Comparison of ENCODE assay signal across 27 cellular contexts in the genomic region with DNA sequence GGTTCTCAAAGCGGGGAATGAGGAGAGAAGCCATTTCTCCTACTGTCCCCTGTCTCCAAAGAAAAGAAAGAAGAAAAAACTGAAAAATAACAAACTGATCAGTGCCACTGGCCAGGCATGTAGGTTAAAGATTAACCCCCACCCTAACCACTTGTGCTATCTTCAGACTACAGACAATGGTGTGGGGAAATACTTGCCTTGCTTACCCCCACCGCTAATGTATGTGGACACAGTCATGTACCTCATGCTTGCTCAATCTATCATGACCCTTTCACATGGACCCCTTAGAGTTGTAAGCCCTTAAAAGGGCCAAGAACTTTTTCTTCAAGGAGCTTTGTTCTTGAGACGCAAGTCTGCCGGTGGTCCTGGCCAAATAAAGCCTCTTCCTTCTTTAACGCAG.
A peak's percentile ranks its signal among the peaks of the same experiment; 100 is the strongest.
DNase-seq lines count a peak whose midpoint lies in the region; ATAC-seq, FAIRE-seq and TF ChIP-seq lines count a peak whose summit lies in the region.
"Had no signal": no experiment of that assay in that cellular context is flagged by ENCODE, and none has a peak within 500 bp of the region (broad histone marks: within the 10 kb centered on the region; RNA-seq: fewer than 3 reads in every experiment).

No MANE protein-coding gene starts in this region.

- ATAC-seq in HG02678 (IDR thresholded peaks at IDR 0.05; ENCODE audit: unreplicated experiment), result peak; percentile 45
- no peak for ATAC-seq in GM19324 (IDR thresholded peaks at IDR 0.05; ENCODE audit: low FRiP score, unreplicated experiment)
- no peak for ATAC-seq in GM19455 (IDR thresholded peaks at IDR 0.05; ENCODE audit: unreplicated experiment)
- ATAC-seq in GM19023 (IDR thresholded peaks at IDR 0.05; ENCODE audit: unreplicated experiment), result no peak
- ATAC-seq: GM12878 had no signal

- DNase-seq in GM19239 (ENCODE audit: insufficient read length, low spot score), result no peak
- peak; percentile 28 to 71 for DNase-seq in erythroblast (lab: John Stamatoyannopoulos, UW)
- no peak for DNase-seq in activated T-cell treated with anti-CD3 and anti-CD28 coated beads, Interleukin-2, amount 50 U/mL, for 24 hours
- DNase-seq: 8988T; ACHN; BE2C; C1 segment of cervical spinal cord; CD4-positive, CD25-positive, alpha-beta regulatory T cell; CD8-positive, alpha-beta memory T cell; COR-L47; DMS 273 treated with DMSO at 0.1 percent for 48 hours; DMS153; DMS53; DMS79; DND-41; EL; GDM1 had no signal

- H3K36me3 Mint-ChIP-seq in activated T-cell treated with anti-CD3 and anti-CD28 coated beads, Interleukin-2, amount 50 U/mL, for 24 hours (ENCODE audit: low read depth), result no peaks in the 10 kb centered on the region
- H3K36me3 Mint-ChIP-seq: CD14-positive monocyte; CD4-positive, alpha-beta memory T cell; CD4-positive, CD25-positive, alpha-beta regulatory T cell; CD8-positive, alpha-beta memory T cell had no signal

- no peak overlapping the region for H3K27ac Mint-ChIP-seq in activated T-cell treated with anti-CD3 and anti-CD28 coated beads, Interleukin-2, amount 50 U/mL, for 24 hours
- H3K27ac Mint-ChIP-seq: CD14-positive monocyte; CD4-positive, alpha-beta memory T cell; CD4-positive, CD25-positive, alpha-beta regulatory T cell; CD8-positive, alpha-beta memory T cell had no signal

- no peaks in the 10 kb centered on the region for H3K9me3 Mint-ChIP-seq in activated T-cell treated with anti-CD3 and anti-CD28 coated beads, Interleukin-2, amount 50 U/mL, for 24 hours
- H3K9me3 Mint-ChIP-seq: CD14-positive monocyte; CD4-positive, alpha-beta memory T cell; CD4-positive, CD25-positive, alpha-beta regulatory T cell; CD8-positive, alpha-beta memory T cell had no signal

- no peak overlapping the region for H3K4me3 Mint-ChIP-seq in activated T-cell treated with anti-CD3 and anti-CD28 coated beads, Interleukin-2, amount 50 U/mL, for 24 hours
- H3K4me3 Mint-ChIP-seq: CD14-positive monocyte; CD4-positive, alpha-beta memory T cell; CD4-positive, CD25-positive, alpha-beta regulatory T cell; CD8-positive, alpha-beta memory T cell had no signal

- H3K4me1 Mint-ChIP-seq in activated T-cell treated with anti-CD3 and anti-CD28 coated beads, Interleukin-2, amount 50 U/mL, for 24 hours (ENCODE audit: low read depth), result no peaks in the 10 kb centered on the region
- H3K4me1 Mint-ChIP-seq: CD14-positive monocyte; CD4-positive, alpha-beta memory T cell; CD4-positive, CD25-positive, alpha-beta regulatory T cell; CD8-positive, alpha-beta memory T cell had no signal

- FAIRE-seq in GM19239 (lab: Jason Lieb, UNC) (peak; percentile 83), islet of Langerhans (lab: Jason Lieb, UNC) (peak; percentile 33)
- FAIRE-seq: A204.1, GM12878, GM12892 had no signal

- H3K27me3 Mint-ChIP-seq in activated T-cell treated with anti-CD3 and anti-CD28 coated beads, Interleukin-2, amount 50 U/mL, for 24 hours, result no peaks in the 10 kb centered on the region
- H3K27me3 Mint-ChIP-seq: CD4-positive, alpha-beta memory T cell; CD4-positive, CD25-positive, alpha-beta regulatory T cell; CD8-positive, alpha-beta memory T cell had no signal

- TF ChIP-seq POLR2A in erythroblast (IDR thresholded peaks at IDR 0.05; ENCODE audit: low read length), result no peak

Comparison
In these comparisons a context has a peak if more than half of its experiments do, and no peak if none do; other contexts are left out.
1. DNase-seq: peak in erythroblast (2 of 2); none in GM19239 (single experiment) and activated T-cell treated with anti-CD3 and anti-CD28 coated beads, Interleukin-2, amount 50 U/mL, for 24 hours (single experiment).